In genomic region chr4:26047795-26048194, GRCh38 we compare ENCODE assay signal across 3 cellular contexts.
TF ChIP-seq lines count a peak whose summit lies in the region.

No MANE protein-coding gene starts in this region.

TF ChIP-seq in IMR-90, 13 proteins besides CTCF, POLR2A, EP300 and RAD21:
- TF ChIP-seq NFE2L2 (IDR thresholded peaks at IDR 0.05; ENCODE audit: low read depth, low read length), result no peak
- TF ChIP-seq MAFK (IDR thresholded peaks at IDR 0.05; ENCODE audit: low read depth, low read length), result no peak
- no peak for TF ChIP-seq CHD1 (IDR thresholded peaks at IDR 0.05; ENCODE audit: low read depth, low read length)
- TF ChIP-seq ELK1 (IDR thresholded peaks at IDR 0.05; ENCODE audit: borderline replicate concordance, low read depth, low read length), result no peak
- no peak for TF ChIP-seq BHLHE40 (IDR thresholded peaks at IDR 0.05; ENCODE audit: low read depth, low read length)
- no peak for TF ChIP-seq MAZ (IDR thresholded peaks at IDR 0.05; ENCODE audit: borderline replicate concordance, low read depth, low read length)
- TF ChIP-seq CEBPB (IDR thresholded peaks at IDR 0.05; ENCODE audit: low read depth, low read length), result no peak
- no peak for TF ChIP-seq RCOR1 (IDR thresholded peaks at IDR 0.05; ENCODE audit: insufficient replicate concordance, low read length)
- TF ChIP-seq USF2 (IDR thresholded peaks at IDR 0.05; ENCODE audit: low read depth, low read length), result no peak
- TF ChIP-seq FOS (IDR thresholded peaks at IDR 0.05; ENCODE audit: low read depth, low read length), result no peak
- TF ChIP-seq MXI1 (IDR thresholded peaks at IDR 0.05; ENCODE audit: borderline replicate concordance, low read depth, low read length), result no peak
- no peak for TF ChIP-seq RFX5 (IDR thresholded peaks at IDR 0.05; ENCODE audit: low read depth, low read length)
- no peak for TF ChIP-seq SMC3 (IDR thresholded peaks at IDR 0.05; ENCODE audit: low read depth, low read length)
TF ChIP-seq in IMR-90: peak in this region for 0.

TF ChIP-seq in H1, 55 proteins besides CTCF, POLR2A, EP300 and RAD21:
- TF ChIP-seq RFX5 (IDR thresholded peaks at IDR 0.05; ENCODE audit: borderline replicate concordance, low read depth, low read length), result no peak
- no peak for TF ChIP-seq SIRT6 (IDR thresholded peaks at IDR 0.05; ENCODE audit: low read length)
- no peak for TF ChIP-seq CHD7 (IDR thresholded peaks at IDR 0.05; ENCODE audit: insufficient replicate concordance, low read length)
- TF ChIP-seq CTBP2 (IDR thresholded peaks at IDR 0.05; ENCODE audit: borderline replicate concordance, insufficient read depth, insufficient read length, low read length), result no peak
- no peak for TF ChIP-seq CHD2 (IDR thresholded peaks at IDR 0.05; ENCODE audit: low read length)
- no peak for TF ChIP-seq JUN (IDR thresholded peaks at IDR 0.05; ENCODE audit: low read depth, low read length)
- TF ChIP-seq KDM5A (IDR thresholded peaks at IDR 0.05; ENCODE audit: low read length), result no peak

TF ChIP-seq in HEK293T, 16 proteins besides CTCF, POLR2A, EP300 and RAD21:
- TF ChIP-seq SP1 (IDR thresholded peaks at IDR 0.05), result no peak
- TF ChIP-seq FOXA1 (IDR thresholded peaks at IDR 0.05), result no peak
- TF ChIP-seq FOXK2 (IDR thresholded peaks at IDR 0.05), result no peak
- TF ChIP-seq CTBP1 (IDR thresholded peaks at IDR 0.05; ENCODE audit: borderline replicate concordance), result no peak
- TF ChIP-seq LEF1 (IDR thresholded peaks at IDR 0.05; ENCODE audit: borderline replicate concordance), result no peak
- no peak for TF ChIP-seq ARNT (IDR thresholded peaks at IDR 0.05)
- TF ChIP-seq NFRKB (IDR thresholded peaks at IDR 0.05), result no peak
- TF ChIP-seq TARDBP (IDR thresholded peaks at IDR 0.05), result no peak
- TF ChIP-seq L3MBTL2 (conservative IDR thresholded peaks at IDR 0.05), result no peak
- no peak for TF ChIP-seq FOXM1 (IDR thresholded peaks at IDR 0.05; ENCODE audit: borderline replicate concordance)
- TF ChIP-seq BHLHE40 (IDR thresholded peaks at IDR 0.05; ENCODE audit: borderline replicate concordance), result no peak
- TF ChIP-seq ELF4 (IDR thresholded peaks at IDR 0.05), result no peak
- TF ChIP-seq SUZ12 (IDR thresholded peaks at IDR 0.05), result no peak
- no peak for TF ChIP-seq ZNF384 (IDR thresholded peaks at IDR 0.05)
- no peak for TF ChIP-seq HDGF (IDR thresholded peaks at IDR 0.05; ENCODE audit: borderline replicate concordance)
- no peak for TF ChIP-seq PKNOX1 (IDR thresholded peaks at IDR 0.05)
